In genomic region chr6:47789553-47789952, GRCh38 we compare ENCODE assay signal across 11 cellular contexts. TPM values are rescaled to one million over a fixed set of nuclear protein-coding genes. Genes with fewer than 3 reads are reported as not detected.
"Had no signal": no experiment of that assay in that cellular context is flagged by ENCODE, and none has a peak within 500 bp of the region (broad histone marks: within the 10 kb centered on the region; RNA-seq: fewer than 3 reads in every experiment).

No MANE protein-coding gene starts in this region.

- H3K9me3 ChIP-seq: esophagus squamous epithelium had no signal

- H3K36me3 ChIP-seq: esophagus squamous epithelium had no signal

- H3K9ac ChIP-seq: parathyroid adenoma had no signal

- H3K4me1 ChIP-seq: parathyroid adenoma had no signal

- H2AFZ ChIP-seq: parathyroid adenoma had no signal

- H3K4me3 ChIP-seq: esophagus squamous epithelium had no signal

- DNase-seq: activated CD4-positive, alpha-beta T cell treated with anti-CD3 and anti-CD28 coated beads, Interleukin-2, amount 50 U/mL, for 48 hours; activated naive CD4-positive, alpha-beta T cell treated with anti-CD3 and anti-CD28 coated beads, Interleukin-2, amount 10 ng/mL, durations not matched to agents 7 days and 5 days; activated T-cell treated with anti-CD3 and anti-CD28 coated beads, Interleukin-2, amount 50 U/mL, for 1 hour; esophagus squamous epithelium; naive B cell; stimulated activated CD4-positive, alpha-beta T cell treated with anti-CD3 and anti-CD28 coated beads, Interleukin-12 subunit alpha, Interleukin-12 subunit beta, amount 100 ng/mL, for 4 hours; T-cell had no signal

- H3K27ac ChIP-seq: esophagus squamous epithelium, parathyroid adenoma had no signal

RNA-seq across cellular contexts. Expression of gene OPN5, which starts 7.7 kb away (rescaled TPM):
- polyA plus RNA-seq: adipose tissue, thymus, urinary bladder had no signal
